ENCODE assay signal across 1 cellular context in the genomic region with DNA sequence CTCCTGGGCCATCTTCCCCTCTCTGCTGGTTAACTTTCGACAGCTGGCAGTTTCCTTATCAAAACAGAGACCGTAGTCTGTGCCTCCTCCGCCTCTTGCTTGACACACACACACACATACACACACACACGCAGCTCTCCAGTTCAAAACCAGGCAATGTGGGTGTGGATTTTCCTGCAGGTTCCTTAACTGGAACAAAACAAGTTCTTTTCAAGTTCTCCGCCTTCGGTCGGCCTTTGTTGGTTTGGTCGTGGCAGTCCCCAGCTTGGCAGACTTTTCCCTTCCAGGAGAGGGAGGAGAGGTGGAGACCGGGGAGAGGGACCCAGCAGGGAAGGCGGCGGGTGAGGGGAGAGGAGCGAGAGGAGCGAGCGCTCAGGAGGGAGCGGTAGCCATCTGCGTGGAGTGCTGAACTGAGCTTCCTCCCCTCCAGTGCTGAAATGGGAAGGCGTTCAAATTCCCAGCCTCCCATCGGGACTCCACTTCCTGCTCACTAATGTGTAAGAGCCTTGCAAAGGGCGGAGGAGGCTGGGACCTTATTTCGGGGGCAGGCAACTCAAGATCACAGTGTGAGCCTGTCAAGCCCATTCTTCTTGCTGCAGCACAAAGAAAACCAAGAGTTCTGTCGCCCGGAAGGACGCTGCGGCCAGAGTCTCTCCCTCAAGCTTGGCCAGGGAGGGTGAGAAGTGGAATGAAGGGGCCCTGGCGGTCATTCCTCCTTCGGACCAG.
TF ChIP-seq lines count a peak whose summit lies in the region.

No MANE protein-coding gene starts in this region.

TF ChIP-seq in HEK293, 187 proteins besides CTCF, POLR2A, EP300 and RAD21 (continued from another document):
- TF ChIP-seq ZNF214 (tag by site-specific recombination; IDR thresholded peaks at IDR 0.05; ENCODE audit: borderline replicate concordance) (no peak), OSR2 (tag by site-specific recombination; IDR thresholded peaks at IDR 0.05) (no peak), ZNF747 (tag by site-specific recombination; IDR thresholded peaks at IDR 0.05) (no peak), WT1 (tag by site-specific recombination; IDR thresholded peaks at IDR 0.05) (peak; percentile 61), ZFP37 (tag by site-specific recombination; IDR thresholded peaks at IDR 0.05) (no peak), KLF8 (tag by site-specific recombination; IDR thresholded peaks at IDR 0.05) (peak; percentile 58; the same call in 1 of the 2 replicates), ZNF138 (tag by site-specific recombination; IDR thresholded peaks at IDR 0.05; ENCODE audit: borderline replicate concordance) (no peak), ZNF658 (tag by site-specific recombination; IDR thresholded peaks at IDR 0.05) (no peak), ZSCAN4 (tag by site-specific recombination; IDR thresholded peaks at IDR 0.05) (peak; percentile 75), REST (tag by site-specific recombination; IDR thresholded peaks at IDR 0.05) (peak; percentile 97), GLIS1 (tag by site-specific recombination; IDR thresholded peaks at IDR 0.05) (peak; percentile 22; the same call in 1 of the 2 replicates), ZNF544 (tag by site-specific recombination; IDR thresholded peaks at IDR 0.05) (no peak), TSHZ1 (tag by site-specific recombination; IDR thresholded peaks at IDR 0.05; ENCODE audit: borderline replicate concordance) (no peak), ZNF624 (tag by site-specific recombination; IDR thresholded peaks at IDR 0.05) (no peak), KLF1 (tag by site-specific recombination; IDR thresholded peaks at IDR 0.05) (peak; percentile 42; the same call in 1 of the 2 replicates)
